In the genomic region with DNA sequence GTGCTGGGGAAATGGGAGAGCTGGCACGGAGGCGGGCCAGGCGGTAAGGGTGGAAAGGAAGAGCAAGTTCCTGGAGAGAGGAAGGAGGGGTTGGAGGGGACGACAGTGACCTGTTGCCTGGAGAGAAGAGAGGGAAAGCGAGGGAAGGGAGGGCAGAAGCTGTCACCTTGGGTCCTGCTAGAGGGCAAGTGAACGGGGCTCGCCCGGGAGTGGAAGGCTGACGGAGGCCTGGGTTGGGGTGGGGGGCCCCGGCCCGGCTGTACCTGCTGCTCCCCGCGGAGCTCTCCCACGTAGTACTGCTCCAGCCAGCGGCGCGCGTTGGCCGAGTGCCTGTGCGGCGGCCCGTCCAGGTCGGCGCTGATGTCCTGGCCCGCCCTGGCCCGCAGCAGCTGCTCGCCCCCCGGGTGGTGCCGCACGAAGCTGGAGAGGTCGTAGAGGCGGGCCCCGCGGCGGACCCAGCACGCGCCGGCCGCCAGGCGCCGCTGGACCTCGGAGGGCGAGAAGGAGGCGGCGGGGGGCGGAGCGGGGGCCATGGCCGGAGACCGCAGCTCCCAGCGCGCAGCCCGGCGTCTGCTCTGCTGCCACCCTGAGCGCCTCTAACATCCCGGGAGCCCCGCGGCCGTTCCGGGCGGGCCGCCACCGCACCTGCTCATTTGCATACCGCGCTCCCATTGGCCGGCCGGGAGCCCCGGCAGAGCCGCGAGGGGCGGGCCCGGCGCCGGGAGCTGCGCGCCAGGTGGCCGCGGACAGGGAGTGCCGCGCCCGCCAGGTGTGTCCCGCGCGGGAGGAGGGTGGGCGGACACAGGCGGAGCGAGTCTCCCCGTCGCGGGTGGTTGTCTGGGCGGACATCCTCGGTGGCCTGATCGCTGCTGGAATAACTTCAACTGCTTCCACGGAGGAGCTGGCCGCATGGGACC, we compare ENCODE assay signal across 8 cellular contexts. TPM values are rescaled to one million over a fixed set of nuclear protein-coding genes. Genes with fewer than 3 reads are reported as not detected.
A peak's percentile ranks its signal among the peaks of the same experiment; 100 is the strongest.
DNase-seq lines count a peak whose midpoint lies in the region; ATAC-seq, FAIRE-seq and TF ChIP-seq lines count a peak whose summit lies in the region.

A gene with protein sequence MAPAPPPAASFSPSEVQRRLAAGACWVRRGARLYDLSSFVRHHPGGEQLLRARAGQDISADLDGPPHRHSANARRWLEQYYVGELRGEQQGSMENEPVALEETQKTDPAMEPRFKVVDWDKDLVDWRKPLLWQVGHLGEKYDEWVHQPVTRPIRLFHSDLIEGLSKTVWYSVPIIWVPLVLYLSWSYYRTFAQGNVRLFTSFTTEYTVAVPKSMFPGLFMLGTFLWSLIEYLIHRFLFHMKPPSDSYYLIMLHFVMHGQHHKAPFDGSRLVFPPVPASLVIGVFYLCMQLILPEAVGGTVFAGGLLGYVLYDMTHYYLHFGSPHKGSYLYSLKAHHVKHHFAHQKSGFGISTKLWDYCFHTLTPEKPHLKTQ (minus strand): TSS at position 598 of the 917 bp plus-strand sequence. CDS start 65 bp downstream, at position 533.

- H3K27ac ChIP-seq in C4-2B (peak within 1 kb of the TSS; percentile 34), H1 (ENCODE audit: low read depth, low read length) (no peak within 1 kb of the TSS)

- H3K36me3 Mint-ChIP-seq in activated CD8-positive, alpha-beta T cell treated with anti-CD3 and anti-CD28 coated beads, Interleukin-2, amount 10 ng/mL, durations not matched to agents 7 days and 5 days (ENCODE audit: low read depth), result no peaks in the 10 kb centered on the region
- H3K36me3 Mint-ChIP-seq in mesothelial cell of epicardium, result no peaks in the 10 kb centered on the region

- H3K36me3 ChIP-seq in H1 (ENCODE audit: control insufficient read depth in 2 of 4, insufficient read depth in 4 of 4, low read length in 3 of 4), result no peaks in the 10 kb centered on the region

- no peak within 1 kb of the TSS for H4K91ac ChIP-seq in H1 (replicated peaks; ENCODE audit: insufficient read length, low read length)

- peak in 1 of 2 experiments; percentile 30; a peak in 1 of 4 replicates for TF ChIP-seq RAD21 in H1 (IDR thresholded peaks at IDR 0.05 in 1 of 2, conservative IDR thresholded peaks at IDR 0.05 in 1 of 2; ENCODE audit: low read depth in 2 of 2, low read length in 2 of 2)

- no peak within 1 kb of the TSS for H3K4ac ChIP-seq in H1 (replicated peaks; ENCODE audit: insufficient read length, low read depth, low read length)

- H3K23ac ChIP-seq in H1 (ENCODE audit: insufficient read length), result no peak within 1 kb of the TSS

- ATAC-seq in GM19328 (IDR thresholded peaks at IDR 0.05; ENCODE audit: unreplicated experiment) (peak; percentile 80), HG03442 (IDR thresholded peaks at IDR 0.05; ENCODE audit: unreplicated experiment) (peak; percentile 74)
- peak; percentile 99 for ATAC-seq in activated CD8-positive, alpha-beta T cell treated with anti-CD3 and anti-CD28 coated beads, Interleukin-2, amount 10 ng/mL, durations not matched to agents 7 days and 5 days

- peak within 1 kb of the TSS; percentile 49 for H3K4me3 Mint-ChIP-seq in activated CD8-positive, alpha-beta T cell treated with anti-CD3 and anti-CD28 coated beads, Interleukin-2, amount 10 ng/mL, durations not matched to agents 7 days and 5 days
- H3K4me3 Mint-ChIP-seq in mesothelial cell of epicardium, result peak within 1 kb of the TSS; percentile 64

- POLR2A ChIA-PET in activated CD8-positive, alpha-beta T cell treated with anti-CD3 and anti-CD28 coated beads, Interleukin-2, amount 10 ng/mL, durations not matched to agents 7 days and 5 days (lab: Charles Lee), result no interaction called here
- POLR2A ChIA-PET in H1 (lab: Charles Lee; ENCODE audit: partially characterized antibody), result interaction anchor here (0.8 to 1.9 kb wide), 5 partner anchors 21 to 98 kb away, joined by 3 to 6 read pairs (median 4); no protein-coding TSS in a partner anchor

- H3K4me2 ChIP-seq in H1 (ENCODE audit: insufficient read depth in 1 of 2, low read depth in 2 of 2, low read length in 2 of 2), result peak within 1 kb of the TSS; percentile 90 to 93

- H2AK5ac ChIP-seq in H1 (ENCODE audit: low read depth, low read length), result no peak within 1 kb of the TSS

- TF ChIP-seq POLR2A in H1 (IDR thresholded peaks at IDR 0.05; ENCODE audit: control extremely low read depth in 1 of 2, low read depth in 2 of 2, low read length in 2 of 2), result no peak

- no peaks in the 10 kb centered on the region for H4K20me1 ChIP-seq in H1 (replicated peaks in 1 of 2; ENCODE audit: control insufficient read depth in 1 of 2, insufficient read depth in 2 of 2, low read length in 2 of 2)

- CTCF ChIA-PET in activated CD8-positive, alpha-beta T cell treated with anti-CD3 and anti-CD28 coated beads, Interleukin-2, amount 10 ng/mL, durations not matched to agents 7 days and 5 days (lab: Charles Lee), result interaction anchor here (1.0 to 2.2 kb wide), 4 partner anchors 10 to 337 kb away, joined by 3 to 10 read pairs (median 4); no protein-coding TSS in a partner anchor
- CTCF ChIA-PET in H1 (lab: Charles Lee; ENCODE audit: partially characterized antibody), result interaction anchor here (0.8 to 4.9 kb wide), 18 partner anchors 11 to 96 kb away, joined by 3 to 37 read pairs (median 5); no protein-coding TSS in a partner anchor

- no peak within 1 kb of the TSS for H3K27ac Mint-ChIP-seq in activated CD8-positive, alpha-beta T cell treated with anti-CD3 and anti-CD28 coated beads, Interleukin-2, amount 10 ng/mL, durations not matched to agents 7 days and 5 days
- no peak within 1 kb of the TSS for H3K27ac Mint-ChIP-seq in mesothelial cell of epicardium

- FAIRE-seq in H1 (lab: Jason Lieb, UNC), result no peak

- H3K14ac ChIP-seq in H1 (ENCODE audit: insufficient read length), result no peak within 1 kb of the TSS

- no peak within 1 kb of the TSS for H2BK20ac ChIP-seq in H1 (ENCODE audit: low read length)

- WGBS in H1 (ENCODE audit: extremely low coverage in 1 of 2, insufficient coverage in 1 of 2, insufficient read length in 1 of 2, insufficient replicate concordance in 2 of 2, low coverage in 1 of 2, low lambda C conversion rate in 2 of 2, missing lambda C conversion rate in 1 of 2), 2 experiments, result 2% methylated on average over 49 of the region's 94 CpGs; no CpG with 5 or more reads in 1 of the 2 experiments

- H2BK5ac ChIP-seq in H1 (ENCODE audit: low read depth, low read length), result 0 out of 2 replicates have a peak within 1 kb of the TSS, but pooled peaks have one; percentile 5

- no peaks in the 10 kb centered on the region for H3K9me3 ChIP-seq in H1 (ENCODE audit: insufficient read depth in 2 of 2, low read depth in 1 of 2, low read length in 1 of 2)

- no peaks in the 10 kb centered on the region for H3K79me1 ChIP-seq in H1 (ENCODE audit: low read depth, low read length)

- no peaks in the 10 kb centered on the region for H3K9me3 Mint-ChIP-seq in activated CD8-positive, alpha-beta T cell treated with anti-CD3 and anti-CD28 coated beads, Interleukin-2, amount 10 ng/mL, durations not matched to agents 7 days and 5 days (ENCODE audit: insufficient read depth)
- H3K9me3 Mint-ChIP-seq in mesothelial cell of epicardium, result no peaks in the 10 kb centered on the region

- TF ChIP-seq EP300 in H1 (IDR thresholded peaks at IDR 0.05; ENCODE audit: borderline replicate concordance in 1 of 2, low read depth in 2 of 2, low read length in 2 of 2), result 0 out of 3 replicates have a peak, but pooled peaks of 1 of the 2 experiments have one; percentile 37

- DNase-seq in NCI-H524 treated with DMSO at 0.1 percent for 48 hours (lab: John Stamatoyannopoulos, UW), result peak; percentile 51
- DNase-seq in activated CD8-positive, alpha-beta T cell treated with anti-CD3 and anti-CD28 coated beads, Interleukin-2, amount 10 ng/mL, durations not matched to agents 7 days and 5 days, result peak; percentile 81
- DNase-seq in H1 (ENCODE audit: low read depth in 1 of 2, low spot score in 2 of 2), result peak; percentile 58 to 90
- DNase-seq in mesothelial cell of epicardium (ENCODE audit: low spot score in 2 of 2, unreplicated experiment in 2 of 2), result peak; percentile 79 to 91
- DNase-seq in stimulated activated CD8-positive, alpha-beta memory T cell treated with anti-CD3 and anti-CD28 coated beads, Interleukin-15, amount 100 ng/mL, for 48 hours (ENCODE audit: low read depth in 2 of 2), result peak; percentile 42 to 57

- no peak within 1 kb of the TSS for H3K56ac ChIP-seq in H1 (replicated peaks; ENCODE audit: insufficient read length, low read depth, low read length)

- H2BK120ac ChIP-seq in H1 (replicated peaks; ENCODE audit: low read depth, low read length), result no peak within 1 kb of the TSS

- peak; percentile 58 for TF ChIP-seq CTCF in C4-2B (conservative IDR thresholded peaks at IDR 0.05)
- TF ChIP-seq CTCF in H1 (IDR thresholded peaks at IDR 0.05; ENCODE audit: control extremely low read depth in 1 of 3, insufficient read depth in 1 of 3, low read depth in 1 of 3, low read length in 3 of 3), result peak; percentile 22 to 48 (median 40)
- TF ChIP-seq CTCF in mesothelial cell of epicardium (IDR thresholded peaks at IDR 0.05; ENCODE audit: unreplicated experiment), result no peak

- H2BK15ac ChIP-seq in H1 (ENCODE audit: low read length), result peak within 1 kb of the TSS; percentile 61; the same call in 1 of the 2 replicates

- H3K4me1 ChIP-seq in H1 (replicated peaks in 1 of 4; ENCODE audit: control insufficient read depth in 3 of 4, insufficient read depth in 4 of 4, low read length in 3 of 4), result peaks cover 0 to 6% (median 2%) of the 10 kb centered on the region in 4 experiments; a peak in 1 of 7 replicates

- peak within 1 kb of the TSS in 1 of 4 experiments; percentile 24; a peak in 1 of 7 replicates for H3K9ac ChIP-seq in H1 (replicated peaks in 1 of 4; ENCODE audit: extremely low read depth in 1 of 4, low read depth in 3 of 4, low read length in 3 of 4)

- peaks cover 0 to 21% (median 16%) of the 10 kb centered on the region in 4 experiments; a peak in 6 of 7 replicates for H3K27me3 ChIP-seq in H1 (replicated peaks in 1 of 4; ENCODE audit: control insufficient read depth in 3 of 4, extremely low read depth in 1 of 4, insufficient read depth in 3 of 4, low read length in 3 of 4)

- peak within 1 kb of the TSS; percentile 47 to 64 (median 54) for H3K4me3 ChIP-seq in H1 (ENCODE audit: extremely low read depth in 1 of 4, insufficient read depth in 2 of 4, low read depth in 3 of 4, low read length in 4 of 4)

- H4K8ac ChIP-seq in H1 (ENCODE audit: extremely low read depth, insufficient read depth, low read length), result no peak within 1 kb of the TSS; the same call in 1 of the 2 replicates

- peaks cover 33% of the 10 kb centered on the region for H3K27me3 Mint-ChIP-seq in activated CD8-positive, alpha-beta T cell treated with anti-CD3 and anti-CD28 coated beads, Interleukin-2, amount 10 ng/mL, durations not matched to agents 7 days and 5 days (ENCODE audit: low read depth)
- H3K27me3 Mint-ChIP-seq in mesothelial cell of epicardium (ENCODE audit: low read depth), result peaks cover 64% of the 10 kb centered on the region

- H4K5ac ChIP-seq in H1 (ENCODE audit: insufficient read length, low read depth, low read length), result peak within 1 kb of the TSS; percentile 54

- peak within 1 kb of the TSS; percentile 12; the same call in 1 of the 2 replicates for H2BK12ac ChIP-seq in H1 (ENCODE audit: low read depth, low read length)

- H3K4me1 Mint-ChIP-seq in activated CD8-positive, alpha-beta T cell treated with anti-CD3 and anti-CD28 coated beads, Interleukin-2, amount 10 ng/mL, durations not matched to agents 7 days and 5 days (ENCODE audit: low read depth), result peaks cover 13% of the 10 kb centered on the region
- H3K4me1 Mint-ChIP-seq in mesothelial cell of epicardium, result peaks cover 5% of the 10 kb centered on the region

- peaks cover 8% of the 10 kb centered on the region; the same call in 1 of the 2 replicates for H3K23me2 ChIP-seq in H1 (ENCODE audit: low read depth, low read length)

- H3K18ac ChIP-seq in H1 (ENCODE audit: extremely low read depth, low read length), result peak within 1 kb of the TSS; percentile 19

- H2AFZ ChIP-seq in H1 (ENCODE audit: low read length), result peak within 1 kb of the TSS; percentile 66

- H3K79me2 ChIP-seq in H1 (ENCODE audit: control insufficient read depth in 1 of 2, insufficient read depth in 2 of 2, low read length in 2 of 2), result no peaks in the 10 kb centered on the region

RNA-seq across cellular contexts. Expression of the gene that starts here (rescaled TPM):
- not detected for total RNA-seq in activated CD8-positive, alpha-beta T cell treated with anti-CD3 and anti-CD28 coated beads, Interleukin-2, amount 10 ng/mL, durations not matched to agents 7 days and 5 days
- total RNA-seq in H1 (2021; fragmentation: NEBNext Ultra II Directional; extraction: Animal tissue kit (Norgen Biotek cat#: 25700)), result 1.6 and 2.1 TPM in 2 replicates
- 2.5 and 3.0 TPM in 2 replicates for polyA plus RNA-seq in H1 (2011; rRNA removed)
- polyA plus RNA-seq in H1 (2011; cell fraction: cytosol; rRNA removed), result 0.93 TPM
- polyA plus RNA-seq in H1 (2011; cell fraction: nucleus; rRNA removed), result 3.6 TPM
- 1.4 to 3.3 TPM (median 2.5 TPM) in 4 replicates for polyA plus RNA-seq in H1 (2012, experiment 1 of 2)
- polyA plus RNA-seq in H1 (2012, experiment 2 of 2), result 2.0 TPM
- 2.5 TPM for polyA plus RNA-seq in H1 (2013, experiment 1 of 2)
- polyA plus RNA-seq in H1 (2013, experiment 2 of 2), result 3.8 TPM
- 2.4 and 4.4 TPM in 2 replicates for polyA minus RNA-seq in H1 (2011; rRNA and poly(A)+ RNA removed)
- polyA minus RNA-seq in H1 (2011; cell fraction: cytosol; rRNA and poly(A)+ RNA removed), result 1.4 TPM
- 0.90 TPM for polyA minus RNA-seq in H1 (2011; cell fraction: nucleus; rRNA and poly(A)+ RNA removed)
- 0.18 TPM in 1 of 3 replicates, not detected in the others for total RNA-seq in mesothelial cell of epicardium

Comparison
In these comparisons a context has a peak if more than half of its experiments do, and no peak if none do; other contexts are left out.
1. Peak in DNase-seq and ATAC-seq in activated CD8-positive, alpha-beta T cell treated with anti-CD3 and anti-CD28 coated beads, Interleukin-2, amount 10 ng/mL, durations not matched to agents 7 days and 5 days; RNA of the gene not detected or under 1 TPM.
2. Peak in DNase-seq in mesothelial cell of epicardium; RNA of the gene not detected or under 1 TPM.